1 cellular context compared by ENCODE assay signal in the genomic region with DNA sequence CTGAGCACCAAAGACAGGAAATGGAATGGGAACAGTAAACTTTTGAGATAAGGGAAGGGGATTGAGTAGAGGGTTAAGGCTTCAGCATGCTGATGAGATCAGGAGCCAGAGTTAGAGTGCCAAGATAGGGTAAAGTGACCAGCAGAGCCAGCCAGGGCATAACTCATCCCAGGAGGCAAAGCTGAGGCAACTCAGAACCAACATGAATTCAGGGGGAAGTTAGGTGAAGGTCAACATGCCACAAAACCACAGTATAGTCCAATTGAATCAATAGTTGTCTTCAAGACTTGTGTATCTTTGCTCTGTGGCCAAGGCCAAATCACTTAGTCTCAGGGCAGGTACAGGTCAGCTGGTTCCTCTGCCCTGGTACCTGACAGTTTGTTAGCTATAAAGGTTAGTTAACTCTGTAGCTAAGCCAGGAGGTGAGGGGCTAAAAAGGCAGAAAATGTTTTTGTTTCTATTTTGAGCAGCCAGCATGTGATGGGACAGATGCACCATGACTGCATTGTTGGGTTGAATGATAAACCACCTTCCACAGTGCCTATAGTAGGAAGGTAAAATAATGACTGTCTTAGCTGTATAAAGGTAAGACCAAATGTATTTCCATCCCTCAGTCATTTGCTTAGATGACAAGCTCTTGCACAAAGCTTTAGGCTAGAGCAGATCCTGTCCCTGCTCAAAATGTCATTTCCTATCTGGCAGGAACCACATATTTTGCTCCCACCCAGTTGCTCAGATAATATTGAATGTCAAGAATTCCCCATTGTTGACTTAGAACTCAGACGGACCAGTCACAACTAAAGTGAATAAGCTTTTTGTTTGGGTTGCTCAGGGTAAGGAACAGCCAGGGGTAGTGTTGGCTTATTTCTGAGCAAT.
TF ChIP-seq lines count a peak whose summit lies in the region.

No MANE protein-coding gene starts in this region.

TF ChIP-seq in HepG2, 621 proteins besides CTCF, POLR2A, EP300 and RAD21 (continued from another document and continues in another):
- TF ChIP-seq ZXDC (CRISPR knock-in tag; IDR thresholded peaks at IDR 0.05), result no peak
- 0 out of 2 replicates have a peak, but pooled peaks have one; percentile 28 for TF ChIP-seq ZNF646 (CRISPR knock-in tag; IDR thresholded peaks at IDR 0.05)
- no peak for TF ChIP-seq MTF2 (CRISPR knock-in tag; IDR thresholded peaks at IDR 0.05; ENCODE audit: borderline replicate concordance)
- no peak for TF ChIP-seq NFIB (CRISPR knock-in tag; IDR thresholded peaks at IDR 0.05; ENCODE audit: borderline replicate concordance)
- TF ChIP-seq TBL1XR1 (IDR thresholded peaks at IDR 0.05; ENCODE audit: borderline replicate concordance, low read length, partially characterized antibody), result peak; percentile 87
- TF ChIP-seq, protein P1, sequence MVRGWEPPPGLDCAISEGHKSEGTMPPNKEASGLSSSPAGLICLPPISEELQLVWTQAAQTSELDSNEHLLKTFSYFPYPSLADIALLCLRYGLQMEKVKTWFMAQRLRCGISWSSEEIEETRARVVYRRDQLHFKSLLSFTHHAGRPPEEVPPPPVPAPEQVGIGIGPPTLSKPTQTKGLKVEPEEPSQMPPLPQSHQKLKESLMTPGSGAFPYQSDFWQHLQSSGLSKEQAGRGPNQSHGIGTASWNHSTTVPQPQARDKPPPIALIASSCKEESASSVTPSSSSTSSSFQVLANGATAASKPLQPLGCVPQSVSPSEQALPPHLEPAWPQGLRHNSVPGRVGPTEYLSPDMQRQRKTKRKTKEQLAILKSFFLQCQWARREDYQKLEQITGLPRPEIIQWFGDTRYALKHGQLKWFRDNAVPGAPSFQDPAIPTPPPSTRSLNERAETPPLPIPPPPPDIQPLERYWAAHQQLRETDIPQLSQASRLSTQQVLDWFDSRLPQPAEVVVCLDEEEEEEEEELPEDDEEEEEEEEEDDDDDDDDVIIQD (CRISPR knock-in tag; IDR thresholded peaks at IDR 0.05; ENCODE audit: low read depth), result 0 out of 2 replicates have a peak, but pooled peaks have one; percentile 21
- TF ChIP-seq ARHGAP35 (CRISPR knock-in tag; IDR thresholded peaks at IDR 0.05; ENCODE audit: borderline replicate concordance), result 0 out of 2 replicates have a peak, but pooled peaks have one; percentile 70
- TF ChIP-seq PHF21A (CRISPR knock-in tag; IDR thresholded peaks at IDR 0.05), result peak; percentile 66; the same call in 1 of the 2 replicates
- peak; percentile 53; the same call in 1 of the 2 replicates for TF ChIP-seq ZNF709 (CRISPR knock-in tag; IDR thresholded peaks at IDR 0.05)
- TF ChIP-seq MYC (CRISPR knock-in tag; IDR thresholded peaks at IDR 0.05; ENCODE audit: borderline replicate concordance), result no peak
- no peak for TF ChIP-seq GABPA (IDR thresholded peaks at IDR 0.05; ENCODE audit: low read depth, low read length)
- peak; percentile 37; the same call in 1 of the 2 replicates for TF ChIP-seq GABPA (CRISPR knock-in tag; IDR thresholded peaks at IDR 0.05; ENCODE audit: low read depth)
- 0 out of 2 replicates have a peak, but pooled peaks have one; percentile 20 for TF ChIP-seq TOPORS (CRISPR knock-in tag; IDR thresholded peaks at IDR 0.05)
- TF ChIP-seq MAFK (conservative IDR thresholded peaks at IDR 0.05 in 1 of 2, IDR thresholded peaks at IDR 0.05 in 1 of 2; ENCODE audit: low read length in 2 of 2), result no peak
- no peak for TF ChIP-seq ZNF280B (CRISPR knock-in tag; IDR thresholded peaks at IDR 0.05; ENCODE audit: borderline replicate concordance)
- TF ChIP-seq, protein P2, sequence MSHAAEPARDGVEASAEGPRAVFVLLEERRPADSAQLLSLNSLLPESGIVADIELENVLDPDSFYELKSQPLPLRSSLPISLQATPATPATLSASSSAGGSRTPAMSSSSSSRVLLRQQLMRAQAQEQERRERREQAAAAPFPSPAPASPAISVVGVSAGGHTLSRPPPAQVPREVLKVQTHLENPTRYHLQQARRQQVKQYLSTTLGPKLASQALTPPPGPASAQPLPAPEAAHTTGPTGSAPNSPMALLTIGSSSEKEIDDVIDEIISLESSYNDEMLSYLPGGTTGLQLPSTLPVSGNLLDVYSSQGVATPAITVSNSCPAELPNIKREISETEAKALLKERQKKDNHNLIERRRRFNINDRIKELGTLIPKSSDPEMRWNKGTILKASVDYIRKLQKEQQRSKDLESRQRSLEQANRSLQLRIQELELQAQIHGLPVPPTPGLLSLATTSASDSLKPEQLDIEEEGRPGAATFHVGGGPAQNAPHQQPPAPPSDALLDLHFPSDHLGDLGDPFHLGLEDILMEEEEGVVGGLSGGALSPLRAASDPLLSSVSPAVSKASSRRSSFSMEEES (CRISPR knock-in tag; IDR thresholded peaks at IDR 0.05), result peak; percentile 33; the same call in 1 of the 2 replicates
- 0 out of 2 replicates have a peak, but pooled peaks have one; percentile 33 for TF ChIP-seq GZF1 (CRISPR knock-in tag; IDR thresholded peaks at IDR 0.05)
- TF ChIP-seq MYNN (CRISPR knock-in tag; IDR thresholded peaks at IDR 0.05; ENCODE audit: low read depth), result no peak
- peak; percentile 64; the same call in 1 of the 2 replicates for TF ChIP-seq ZNF614 (CRISPR knock-in tag; IDR thresholded peaks at IDR 0.05; ENCODE audit: borderline replicate concordance)
- no peak for TF ChIP-seq ZSCAN22 (CRISPR knock-in tag; IDR thresholded peaks at IDR 0.05)
- peak; percentile 95 for TF ChIP-seq GATAD2A (CRISPR knock-in tag; IDR thresholded peaks at IDR 0.05)
- TF ChIP-seq SKI (IDR thresholded peaks at IDR 0.05; ENCODE audit: partially characterized antibody), result peak; percentile 92
- no peak for TF ChIP-seq LCORL (IDR thresholded peaks at IDR 0.05)
- 0 out of 2 replicates have a peak, but pooled peaks have one; percentile 63 for TF ChIP-seq LCORL (CRISPR knock-in tag; IDR thresholded peaks at IDR 0.05)
- TF ChIP-seq CREB3 (CRISPR knock-in tag; IDR thresholded peaks at IDR 0.05), result no peak
- no peak for TF ChIP-seq ZNF251 (CRISPR knock-in tag; IDR thresholded peaks at IDR 0.05)
- no peak for TF ChIP-seq ZNF451 (CRISPR knock-in tag; IDR thresholded peaks at IDR 0.05)
- 0 out of 2 replicates have a peak, but pooled peaks have one; percentile 45 for TF ChIP-seq ZFP90 (CRISPR knock-in tag; IDR thresholded peaks at IDR 0.05; ENCODE audit: borderline replicate concordance)
- no peak; the same call in 1 of the 2 replicates for TF ChIP-seq ZMYM3 (CRISPR knock-in tag; IDR thresholded peaks at IDR 0.05)
- no peak for TF ChIP-seq BHLHE40 (IDR thresholded peaks at IDR 0.05; ENCODE audit: low read length)
- TF ChIP-seq ZNF230 (CRISPR knock-in tag; IDR thresholded peaks at IDR 0.05), result 0 out of 2 replicates have a peak, but pooled peaks have one; percentile 22
- TF ChIP-seq SOX13 (IDR thresholded peaks at IDR 0.05), result no peak; the same call in 1 of the 2 replicates
- TF ChIP-seq SOX13 (CRISPR knock-in tag; conservative IDR thresholded peaks at IDR 0.05 in 1 of 2, IDR thresholded peaks at IDR 0.05 in 1 of 2), result peak in 1 of 2 experiments; percentile 88; a peak in 2 of 4 replicates
- TF ChIP-seq RXRA (CRISPR knock-in tag; IDR thresholded peaks at IDR 0.05), result peak; percentile 99; the same call in 1 of the 2 replicates
- TF ChIP-seq ZNF329 (CRISPR knock-in tag; IDR thresholded peaks at IDR 0.05; ENCODE audit: low read depth), result no peak
- no peak for TF ChIP-seq HOXA9 (CRISPR knock-in tag; IDR thresholded peaks at IDR 0.05; ENCODE audit: borderline replicate concordance)
- TF ChIP-seq SP2 (CRISPR knock-in tag; IDR thresholded peaks at IDR 0.05), result no peak
- TF ChIP-seq EZH2 (conservative IDR thresholded peaks at IDR 0.05; ENCODE audit: low read depth, low read length), result no peak
- TF ChIP-seq XBP1 (CRISPR knock-in tag; IDR thresholded peaks at IDR 0.05), result peak; percentile 55; the same call in 1 of the 2 replicates
